ENCODE assay signal across 1 cellular context in the genomic region with DNA sequence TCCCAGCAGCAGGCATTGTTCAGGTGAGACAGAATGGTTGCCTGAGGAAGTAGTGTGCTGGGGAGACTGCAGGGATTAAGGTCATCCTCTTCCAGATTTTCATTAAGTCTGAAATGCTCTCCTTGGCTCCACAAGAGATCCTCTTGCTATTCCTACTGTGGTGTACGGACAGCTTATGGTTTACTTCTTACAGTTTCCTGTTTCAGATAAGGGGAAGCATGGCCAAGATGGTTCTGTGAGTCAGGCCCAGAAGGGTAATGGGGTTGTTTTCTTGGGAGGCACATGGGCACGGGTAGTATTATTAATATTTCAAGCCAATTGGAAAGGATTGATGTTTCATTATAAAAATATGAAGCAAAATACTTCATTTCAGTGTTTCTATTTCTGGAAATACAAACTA.
TF ChIP-seq lines count a peak whose summit lies in the region.

No MANE protein-coding gene starts in this region.

TF ChIP-seq in endothelial cell of umbilical vein, 7 proteins besides CTCF, POLR2A, EP300 and RAD21 (continued from another document):
- TF ChIP-seq EZH2 (IDR thresholded peaks at IDR 0.05; ENCODE audit: borderline replicate concordance, low read depth, low read length, severe bottlenecking): no peak
- no peak for TF ChIP-seq MYC (IDR thresholded peaks at IDR 0.05; ENCODE audit: low read depth, low read length)
- no peak for TF ChIP-seq POLR2AphosphoS5 (IDR thresholded peaks at IDR 0.05; ENCODE audit: insufficient read depth, low read depth, low read length)
- no peak for TF ChIP-seq GATA2 (IDR thresholded peaks at IDR 0.05; ENCODE audit: insufficient read depth, insufficient read length, low read depth, low read length)
- TF ChIP-seq FOS (IDR thresholded peaks at IDR 0.05; ENCODE audit: borderline replicate concordance, insufficient read depth, low read length): no peak
TF ChIP-seq in endothelial cell of umbilical vein: peak in this region for 0.
